Comparison of ENCODE assay signal across 7 cellular contexts in genomic region chr6:129749749-129750120, GRCh38. TPM values are rescaled to one million over a fixed set of nuclear protein-coding genes. Genes with fewer than 3 reads are reported as not detected.
DNase-seq lines count a peak whose midpoint lies in the region; ATAC-seq lines count a peak whose summit lies in the region.

No MANE protein-coding gene starts in this region.

- intact Hi-C loops in left cardiac atrium (cut with DNase I): no loop called here

- H3K36me3 Mint-ChIP-seq in T-helper 17 cell (ENCODE audit: low read depth): no peaks in the 10 kb centered on the region

- H3K4me1 Mint-ChIP-seq in T-helper 17 cell: peaks cover 37% of the 10 kb centered on the region

- no peaks in the 10 kb centered on the region for H3K27me3 Mint-ChIP-seq in T-helper 17 cell

- H3K9me3 ChIP-seq in T-helper 17 cell (ENCODE audit: control insufficient read depth, low read length, poor library complexity, severe bottlenecking): no peaks in the 10 kb centered on the region

- peak overlapping the region; percentile 84 for H3K4me3 Mint-ChIP-seq in T-helper 17 cell

- peak overlapping the region; percentile 91 for H3K27ac Mint-ChIP-seq in T-helper 17 cell

- DNase-seq in T-helper 17 cell (no peak), left cardiac atrium (no peak), Ammon's horn (ENCODE audit: low spot score) (no peak), cerebellum (ENCODE audit: low spot score) (no peak)
- DNase-seq in stimulated activated CD8-positive, alpha-beta memory T cell treated with anti-CD3 and anti-CD28 coated beads, Interleukin-4, amount 100 ng/mL, for 48 hours: no peak

- ATAC-seq in GM18907 (IDR thresholded peaks at IDR 0.05; ENCODE audit: unreplicated experiment) (peak; percentile 41), HG03196 (IDR thresholded peaks at IDR 0.05; ENCODE audit: unreplicated experiment) (peak; percentile 35), T-helper 17 cell (peak; percentile 72), left cardiac atrium (peak; percentile 53 to 74)

RNA-seq across cellular contexts. Expression of gene ARHGAP18, which starts 39.8 kb away (rescaled TPM):
- total RNA-seq in T-helper 17 cell: 10 to 100 TPM in 1 of 2 donors, 1 to 10 TPM in 1; 3.7 to 26.7 TPM
- 10 to 100 TPM; 12.1 to 12.4 TPM for total RNA-seq in left cardiac atrium
- 5.6 TPM for total RNA-seq in cerebellum
